22 cellular contexts compared by ENCODE assay signal in genomic region chr15:66408690-66409089, GRCh38. TPM values are rescaled to one million over a fixed set of nuclear protein-coding genes. Genes with fewer than 3 reads are reported as not detected.
A peak's percentile ranks its signal among the peaks of the same experiment; 100 is the strongest.
DNase-seq lines count a peak whose midpoint lies in the region; ATAC-seq and TF ChIP-seq lines count a peak whose summit lies in the region.
"Had no signal": no experiment of that assay in that cellular context is flagged by ENCODE, and none has a peak within 500 bp of the region (broad histone marks: within the 10 kb centered on the region; RNA-seq: fewer than 3 reads in every experiment).

No MANE protein-coding gene starts in this region.

- H3K27me3 ChIP-seq in neural progenitor cell, result no peaks in the 10 kb centered on the region
- H3K27me3 ChIP-seq: BE2C, gastrocnemius medialis had no signal

- DNase-seq in T-helper 2 cell treated with Interferon-gamma antibody and Interleukin-4, amounts not matched to agents 5 μg/mL and 100 μg/mL, for 36 hours (ENCODE audit: low spot score), result no peak
- DNase-seq in T-helper 2 cell (no peak), MV-4-11 (lab: John Stamatoyannopoulos, UW) (peak; percentile 33), glutamatergic neuron (no peak), neural progenitor cell (ENCODE audit: low spot score) (no peak), left colon (no peak), middle frontal gyrus (ENCODE audit: extremely low spot score, low spot score) (no peak), glomerular visceral epithelial cell (ENCODE audit: extremely low spot score) (no peak)
- DNase-seq: 8988T; activated CD4-positive, alpha-beta T cell treated with anti-CD3 and anti-CD28 coated beads, Interleukin-2, amount 50 U/mL, for 1 hour; activated effector memory CD4-positive, alpha-beta T cell treated with anti-CD3 and anti-CD28 coated beads, Interleukin-2, amount 50 U/mL, for 16 hours; amygdala; BE2C; gastrocnemius medialis; kidney glomerular epithelial cell; MM.1S; NCI-H146; NCI-H69; stimulated activated CD4-positive, alpha-beta T cell treated with anti-CD3 and anti-CD28 coated beads, Interleukin-4, amount 100 ng/mL, for 1 hour had no signal

- no peaks in the 10 kb centered on the region for H3F3A ChIP-seq in neural progenitor cell (ENCODE audit: low read depth)

- H3K36me3 Mint-ChIP-seq in T-helper 2 cell treated with Interferon-gamma antibody and Interleukin-4, amounts not matched to agents 5 μg/mL and 100 μg/mL, for 36 hours (ENCODE audit: low read depth), result peaks cover 21% of the 10 kb centered on the region
- H3K36me3 Mint-ChIP-seq in glutamatergic neuron (ENCODE audit: unreplicated experiment) (no peaks in the 10 kb centered on the region), neural progenitor cell (peaks cover 4% of the 10 kb centered on the region)
- H3K36me3 Mint-ChIP-seq: mesothelial cell of epicardium, type B pancreatic cell had no signal

- H3K4me3 ChIP-seq in neural progenitor cell, result no peak overlapping the region
- H3K4me3 ChIP-seq: gastrocnemius medialis had no signal

- H3K4me1 ChIP-seq in neural progenitor cell, result peaks cover 16% of the 10 kb centered on the region
- H3K4me1 ChIP-seq: BE2C had no signal

- intact Hi-C loops in left colon (cut with DNase I, micrococcal nuclease), result no loop called here

- no peaks in the 10 kb centered on the region for H3K36me3 ChIP-seq in neural progenitor cell
- H3K36me3 ChIP-seq: BE2C, gastrocnemius medialis had no signal

- H3K27ac ChIP-seq in neural progenitor cell, result no peak overlapping the region
- H3K27ac ChIP-seq: gastrocnemius medialis, HL-60 had no signal

- H3K79me2 ChIP-seq in neural progenitor cell (ENCODE audit: low read depth), result peaks cover 100% of the 10 kb centered on the region

- no peak overlapping the region for H2AFZ ChIP-seq in neural progenitor cell (replicated peaks)

- no peak for ATAC-seq in left colon
- ATAC-seq: gastrocnemius medialis had no signal

- no peak overlapping the region for H3K4me2 ChIP-seq in neural progenitor cell

- H4K20me1 ChIP-seq in neural progenitor cell (ENCODE audit: low read depth), result peaks cover 77% of the 10 kb centered on the region

- peak overlapping the region; percentile 12 for H3K27ac Mint-ChIP-seq in T-helper 2 cell treated with Interferon-gamma antibody and Interleukin-4, amounts not matched to agents 5 μg/mL and 100 μg/mL, for 36 hours
- H3K27ac Mint-ChIP-seq in glutamatergic neuron (ENCODE audit: unreplicated experiment) (peak overlapping the region; percentile 40), neural progenitor cell (peak overlapping the region; percentile 15)
- H3K27ac Mint-ChIP-seq: mesothelial cell of epicardium, type B pancreatic cell had no signal

- no peak overlapping the region for H3K4me3 Mint-ChIP-seq in T-helper 2 cell treated with Interferon-gamma antibody and Interleukin-4, amounts not matched to agents 5 μg/mL and 100 μg/mL, for 36 hours
- H3K4me3 Mint-ChIP-seq in glutamatergic neuron (ENCODE audit: unreplicated experiment), result peak overlapping the region; percentile 8
- H3K4me3 Mint-ChIP-seq in neural progenitor cell, result no peak overlapping the region
- H3K4me3 Mint-ChIP-seq: mesothelial cell of epicardium, type B pancreatic cell had no signal

- TF ChIP-seq CTCF in glutamatergic neuron (IDR thresholded peaks at IDR 0.05; ENCODE audit: partially characterized antibody, unreplicated experiment), result no peak
- no peak for TF ChIP-seq CTCF in neural progenitor cell (IDR thresholded peaks at IDR 0.05)

- no peaks in the 10 kb centered on the region for H3K9me3 Mint-ChIP-seq in T-helper 2 cell treated with Interferon-gamma antibody and Interleukin-4, amounts not matched to agents 5 μg/mL and 100 μg/mL, for 36 hours
- H3K9me3 Mint-ChIP-seq in glutamatergic neuron (ENCODE audit: unreplicated experiment) (no peaks in the 10 kb centered on the region), neural progenitor cell (no peaks in the 10 kb centered on the region)
- H3K9me3 Mint-ChIP-seq: mesothelial cell of epicardium, type B pancreatic cell had no signal

- H3K4me1 Mint-ChIP-seq in T-helper 2 cell treated with Interferon-gamma antibody and Interleukin-4, amounts not matched to agents 5 μg/mL and 100 μg/mL, for 36 hours (ENCODE audit: low read depth), result peaks cover 76% of the 10 kb centered on the region
- peaks cover 40% of the 10 kb centered on the region for H3K4me1 Mint-ChIP-seq in glutamatergic neuron (ENCODE audit: low read depth, unreplicated experiment)
- peaks cover 37% of the 10 kb centered on the region for H3K4me1 Mint-ChIP-seq in neural progenitor cell

- H3K27me3 Mint-ChIP-seq in T-helper 2 cell treated with Interferon-gamma antibody and Interleukin-4, amounts not matched to agents 5 μg/mL and 100 μg/mL, for 36 hours (ENCODE audit: low read depth), result no peaks in the 10 kb centered on the region
- H3K27me3 Mint-ChIP-seq in glutamatergic neuron (ENCODE audit: unreplicated experiment), result no peaks in the 10 kb centered on the region
- H3K27me3 Mint-ChIP-seq in neural progenitor cell (ENCODE audit: insufficient read depth, low read depth), result no peaks in the 10 kb centered on the region
- H3K27me3 Mint-ChIP-seq: type B pancreatic cell had no signal

- no peaks in the 10 kb centered on the region for H3K9me3 ChIP-seq in neural progenitor cell (ENCODE audit: low read depth)
- H3K9me3 ChIP-seq: BE2C, gastrocnemius medialis had no signal

- H3K9ac ChIP-seq in neural progenitor cell, result no peak overlapping the region

RNA-seq across cellular contexts. Expression of gene MAP2K1, which starts 22.0 kb away (rescaled TPM):
- 27.3 TPM for total RNA-seq in glutamatergic neuron (ENCODE audit: unreplicated experiment)
- 42.6 and 55.2 TPM in 2 replicates for total RNA-seq in neural progenitor cell (ENCODE audit: low replicate concordance)
- total RNA-seq in left colon, result 10 to 100 TPM; 44.7 to 45.9 TPM

RNA-seq across cellular contexts. Expression of gene TIPIN, which starts 52.2 kb away (rescaled TPM):
- total RNA-seq in glutamatergic neuron (ENCODE audit: unreplicated experiment), result 5.8 TPM
- total RNA-seq in neural progenitor cell (ENCODE audit: low replicate concordance), result 19.5 and 28.9 TPM in 2 replicates
- 1 to 10 TPM; 2.6 to 7.8 TPM for total RNA-seq in left colon
